Comparison of ENCODE assay signal across 9 cellular contexts in genomic region chr7:100887955-100888481, GRCh38. TPM values are rescaled to one million over a fixed set of nuclear protein-coding genes. Genes with fewer than 3 reads are reported as not detected.
A peak's percentile ranks its signal among the peaks of the same experiment; 100 is the strongest.
DNase-seq lines count a peak whose midpoint lies in the region; ATAC-seq and TF ChIP-seq lines count a peak whose summit lies in the region.
"Had no signal": no experiment of that assay in that cellular context is flagged by ENCODE, and none has a peak within 500 bp of the region (broad histone marks: within the 10 kb centered on the region; RNA-seq: fewer than 3 reads in every experiment).

No MANE protein-coding gene starts in this region.

- peaks cover 29% of the 10 kb centered on the region for H3K79me2 ChIP-seq in neural progenitor cell (ENCODE audit: low read depth)

- DNase-seq in CD4-positive, alpha-beta T cell = no peak
- no peak for DNase-seq in central memory CD8-positive, alpha-beta T cell (ENCODE audit: low spot score in 2 of 2)
- DNase-seq in neural progenitor cell (ENCODE audit: low spot score) (no peak), NCI-H1105 treated with DMSO at 0.1 percent for 48 hours (lab: John Stamatoyannopoulos, UW) (no peak), globus pallidus (ENCODE audit: low spot score) (no peak), NCI-H146 treated with DMSO at 0.1 percent for 48 hours (lab: John Stamatoyannopoulos, UW; ENCODE audit: unreplicated experiment) (no peak)

- H3K9ac ChIP-seq in HUES48 (ENCODE audit: low read depth, low read length) (no peak overlapping the region), neural progenitor cell (no peak overlapping the region)

- no peak overlapping the region for H2AFZ ChIP-seq in neural progenitor cell (replicated peaks)

- H3K4me1 ChIP-seq in HUES48 (ENCODE audit: control insufficient read depth, insufficient read depth, low read length) (no peaks in the 10 kb centered on the region), neural progenitor cell (peaks cover 10% of the 10 kb centered on the region)

- peaks cover 27% of the 10 kb centered on the region for H3K27me3 Mint-ChIP-seq in CD4-positive, alpha-beta T cell
- H3K27me3 Mint-ChIP-seq in central memory CD8-positive, alpha-beta T cell = peaks cover 22% of the 10 kb centered on the region
- H3K27me3 Mint-ChIP-seq in neural progenitor cell (ENCODE audit: insufficient read depth, low read depth) = peaks cover 14% of the 10 kb centered on the region

- peaks cover 64% of the 10 kb centered on the region for H3F3A ChIP-seq in neural progenitor cell (ENCODE audit: low read depth)

- H3K9me3 Mint-ChIP-seq in CD4-positive, alpha-beta T cell = no peaks in the 10 kb centered on the region
- no peaks in the 10 kb centered on the region for H3K9me3 Mint-ChIP-seq in central memory CD8-positive, alpha-beta T cell
- H3K9me3 Mint-ChIP-seq in neural progenitor cell = no peaks in the 10 kb centered on the region

- peaks cover 65% of the 10 kb centered on the region for H3K4me1 Mint-ChIP-seq in CD4-positive, alpha-beta T cell (ENCODE audit: low read depth)
- peaks cover 70% of the 10 kb centered on the region for H3K4me1 Mint-ChIP-seq in central memory CD8-positive, alpha-beta T cell
- peaks cover 30% of the 10 kb centered on the region for H3K4me1 Mint-ChIP-seq in neural progenitor cell

- peak overlapping the region; percentile 95 for H3K4me3 Mint-ChIP-seq in CD4-positive, alpha-beta T cell
- H3K4me3 Mint-ChIP-seq in central memory CD8-positive, alpha-beta T cell = peak overlapping the region; percentile 77
- H3K4me3 Mint-ChIP-seq in neural progenitor cell = peak overlapping the region; percentile 80

- H3K27ac Mint-ChIP-seq in CD4-positive, alpha-beta T cell = peak overlapping the region; percentile 95
- peak overlapping the region; percentile 88 for H3K27ac Mint-ChIP-seq in central memory CD8-positive, alpha-beta T cell (ENCODE audit: low read depth)
- H3K27ac Mint-ChIP-seq in neural progenitor cell = no peak overlapping the region

- peak overlapping the region; percentile 95 for H3K4me2 ChIP-seq in neural progenitor cell

- no peak for ATAC-seq in CD4-positive, alpha-beta T cell (ENCODE audit: poor library complexity)
- ATAC-seq in central memory CD8-positive, alpha-beta T cell (replicated peaks; ENCODE audit: extremely low read depth, poor library complexity, severe bottlenecking) = no peak
- ATAC-seq in HG03135 (IDR thresholded peaks at IDR 0.05; ENCODE audit: unreplicated experiment) = no peak
- ATAC-seq: Right ventricle myocardium inferior had no signal

- no peak for TF ChIP-seq CTCF in CD4-positive, alpha-beta T cell (IDR thresholded peaks at IDR 0.05)
- TF ChIP-seq CTCF in neural progenitor cell (IDR thresholded peaks at IDR 0.05) = no peak

- no peaks in the 10 kb centered on the region for H3K9me3 ChIP-seq in CD4-positive, alpha-beta T cell (ENCODE audit: control insufficient read depth, low read length)
- H3K9me3 ChIP-seq in HUES48 (ENCODE audit: control insufficient read depth, insufficient read depth, low read length) (no peaks in the 10 kb centered on the region), neural progenitor cell (ENCODE audit: low read depth) (no peaks in the 10 kb centered on the region)

- H3K27ac ChIP-seq in CD4-positive, alpha-beta T cell (ENCODE audit: low read depth, low read length) = peak overlapping the region; percentile 80
- H3K27ac ChIP-seq in HUES48 (ENCODE audit: low read depth, low read length) (peak overlapping the region; percentile 12), neural progenitor cell (no peak overlapping the region)

- peak overlapping the region; percentile 86 for H3K4me3 ChIP-seq in HUES48 (ENCODE audit: low read depth, low read length)
- H3K4me3 ChIP-seq in neural progenitor cell = peak overlapping the region; percentile 69

- intact Hi-C loops in CD4-positive, alpha-beta T cell (cut with DNase I, micrococcal nuclease) = loop anchor here (1.0 to 5.0 kb wide), 3 partner anchors 13 to 279 kb away; partner anchors contain the start of genes SRRT (in 2 of the 2) and VGF (in 1 of the 2)

- CTCF ChIA-PET in CD4-positive, alpha-beta T cell (lab: Charles Lee) = no interaction called here

- peaks cover 58% of the 10 kb centered on the region for H3K36me3 ChIP-seq in HUES48 (ENCODE audit: control insufficient read depth, insufficient read depth, low read length)
- peaks cover 5% of the 10 kb centered on the region for H3K36me3 ChIP-seq in neural progenitor cell

- H3K27me3 ChIP-seq in CD4-positive, alpha-beta T cell (ENCODE audit: control insufficient read depth, insufficient read depth, low read length) = peaks cover 22% of the 10 kb centered on the region
- H3K27me3 ChIP-seq in HUES48 (ENCODE audit: control insufficient read depth, insufficient read depth, low read length) = no peaks in the 10 kb centered on the region
- H3K27me3 ChIP-seq in neural progenitor cell = no peaks in the 10 kb centered on the region

- peaks cover 58% of the 10 kb centered on the region for H3K36me3 Mint-ChIP-seq in CD4-positive, alpha-beta T cell (ENCODE audit: low read depth)
- H3K36me3 Mint-ChIP-seq in central memory CD8-positive, alpha-beta T cell (ENCODE audit: insufficient read depth) = peaks cover 53% of the 10 kb centered on the region
- peaks cover 42% of the 10 kb centered on the region for H3K36me3 Mint-ChIP-seq in neural progenitor cell

- H4K20me1 ChIP-seq in neural progenitor cell (ENCODE audit: low read depth) = peaks cover 56% of the 10 kb centered on the region

- POLR2A ChIA-PET in CD4-positive, alpha-beta T cell (lab: Charles Lee) = interaction anchor here (1.2 to 6.3 kb wide), 6 partner anchors 11 to 458 kb away, joined by 3 to 206 read pairs (median 6); partner anchors contain the start of genes MEPCE, PLOD3, SLC12A9 and SRRT

RNA-seq across cellular contexts. Expression of gene UFSP1, which starts 1.5 kb away (rescaled TPM):
- total RNA-seq in CD4-positive, alpha-beta T cell = 1 to 10 TPM; 1.1 to 1.5 TPM
- 4.0 TPM in 1 of 2 replicates, not detected in the other for total RNA-seq in neural progenitor cell (ENCODE audit: low replicate concordance)

RNA-seq across cellular contexts. Expression of gene ACHE, which starts 7.7 kb away (rescaled TPM):
- total RNA-seq in CD4-positive, alpha-beta T cell = under 1 TPM; 0.14 to 0.22 TPM
- 0.90 TPM in 1 of 2 replicates, not detected in the other for total RNA-seq in neural progenitor cell (ENCODE audit: low replicate concordance)

RNA-seq across cellular contexts. Expression of gene SRRT, which starts 13.1 kb away (rescaled TPM):
- 100 to 1,000 TPM; 355 to 382 TPM for total RNA-seq in CD4-positive, alpha-beta T cell
- 60.4 and 108 TPM in 2 replicates for total RNA-seq in neural progenitor cell (ENCODE audit: low replicate concordance)

RNA-seq across cellular contexts. Expression of gene TRIP6, which starts 20.8 kb away (rescaled TPM):
- 1 to 10 TPM; 4.3 to 6.1 TPM for total RNA-seq in CD4-positive, alpha-beta T cell
- 14.9 and 49.5 TPM in 2 replicates for total RNA-seq in neural progenitor cell (ENCODE audit: low replicate concordance)

RNA-seq across cellular contexts. Expression of gene SLC12A9, which starts 35.5 kb away (rescaled TPM):
- 10 to 100 TPM; 26.3 to 28.2 TPM for total RNA-seq in CD4-positive, alpha-beta T cell
- total RNA-seq in neural progenitor cell (ENCODE audit: low replicate concordance) = 3.5 and 18.6 TPM in 2 replicates
